ENCODE assay signal across 11 cellular contexts in the genomic region with DNA sequence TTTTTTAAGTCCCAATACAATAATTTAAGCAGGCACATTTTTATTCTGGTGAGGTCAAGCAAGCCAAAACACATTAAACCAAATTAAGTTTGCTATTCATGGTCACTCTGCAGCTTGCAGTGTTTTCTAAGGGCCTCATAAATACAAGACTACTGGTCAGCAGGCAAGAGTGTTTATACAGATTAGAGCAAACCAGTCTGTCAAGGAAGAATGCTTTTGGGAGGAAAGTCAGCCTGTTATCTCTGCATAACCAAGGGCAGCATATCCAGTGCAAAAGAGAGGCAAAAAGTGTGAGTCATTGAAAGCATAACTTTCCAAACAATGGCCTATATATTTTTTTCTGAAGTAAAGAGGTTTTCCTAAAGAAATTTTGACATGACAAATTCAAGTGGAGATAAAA. TPM values are rescaled to one million over a fixed set of nuclear protein-coding genes. Genes with fewer than 3 reads are reported as not detected.
DNase-seq lines count a peak whose midpoint lies in the region; ATAC-seq, FAIRE-seq and TF ChIP-seq lines count a peak whose summit lies in the region.
"Had no signal": no experiment of that assay in that cellular context is flagged by ENCODE, and none has a peak within 500 bp of the region (broad histone marks: within the 10 kb centered on the region; RNA-seq: fewer than 3 reads in every experiment).

No MANE protein-coding gene starts in this region.

- no peaks in the 10 kb centered on the region for H3K9me2 ChIP-seq in hepatocyte (replicated peaks; ENCODE audit: insufficient read depth)

- no peak for TF ChIP-seq CTCF in K562 (IDR thresholded peaks at IDR 0.05 in 2 of 3, conservative IDR thresholded peaks at IDR 0.05 in 1 of 3; ENCODE audit: insufficient read depth in 2 of 3, low read depth in 1 of 3, low read length in 3 of 3)
- no peak for TF ChIP-seq CTCF in hepatocyte (IDR thresholded peaks at IDR 0.05; ENCODE audit: poor library complexity)
- no peak for TF ChIP-seq CTCF in thoracic aorta (IDR thresholded peaks at IDR 0.05)

- in situ Hi-C loops in K562 (cut with MboI) = no loop called here

- H3K27me3 ChIP-seq in K562 (ENCODE audit: control insufficient read depth in 2 of 2, insufficient read depth in 2 of 2, low read length in 2 of 2) (no peaks in the 10 kb centered on the region), hepatocyte (no peaks in the 10 kb centered on the region), thoracic aorta (replicated peaks; ENCODE audit: insufficient read depth) (no peaks in the 10 kb centered on the region)
- H3K27me3 ChIP-seq: sigmoid colon, SJCRH30 had no signal

- H3K4me3 ChIP-seq in K562 = no peak overlapping the region
- no peak overlapping the region for H3K4me3 ChIP-seq in hepatocyte
- no peak overlapping the region for H3K4me3 ChIP-seq in thoracic aorta
- H3K4me3 ChIP-seq: sigmoid colon, SJCRH30 had no signal

- TF ChIP-seq RAD21 in K562 (CRISPR knock-in tag; conservative IDR thresholded peaks at IDR 0.05 in 1 of 2, IDR thresholded peaks at IDR 0.05 in 1 of 2) = no peak

- H3K4me2 ChIP-seq in K562 (ENCODE audit: insufficient read depth, low read length) (no peak overlapping the region), hepatocyte (peak overlapping the region; percentile 18)

- H3K27ac ChIP-seq in K562 (ENCODE audit: extremely low read depth, low read depth, low read length) (peak overlapping the region; percentile 40; the same call in 1 of the 3 replicates), hepatocyte (peak overlapping the region; percentile 82), thoracic aorta (peak overlapping the region; percentile 50 to 57)
- H3K27ac ChIP-seq: SJCRH30 had no signal

- H3K79me2 ChIP-seq in K562 (ENCODE audit: control insufficient read depth, insufficient read depth, low read length) (no peaks in the 10 kb centered on the region), hepatocyte (peaks cover 46% of the 10 kb centered on the region)

- H2AFZ ChIP-seq in K562 (ENCODE audit: low read depth, low read length) = no peak overlapping the region
- no peak overlapping the region for H2AFZ ChIP-seq in hepatocyte

- ATAC-seq in K562 = peak; percentile 89
- ATAC-seq in thoracic aorta (ENCODE audit: insufficient number of reproducible peaks, low FRiP score, low read depth) = no peak
- ATAC-seq: activated T-cell treated with anti-CD3 and anti-CD28 coated beads, Interleukin-2, amount 50 U/mL, for 4 hours had no signal

- no peaks in the 10 kb centered on the region for H4K20me1 ChIP-seq in K562 (replicated peaks; ENCODE audit: control insufficient read depth, insufficient read depth, low read length)
- no peaks in the 10 kb centered on the region for H4K20me1 ChIP-seq in hepatocyte (ENCODE audit: insufficient read depth, poor library complexity, severe bottlenecking)

- peak; percentile 56 for DNase-seq in HS-27A (ENCODE audit: low read depth)
- DNase-seq in K562 (ENCODE audit: extremely low read depth in 1 of 4, low spot score in 3 of 4) = peak; percentile 28 to 89 (median 54)
- DNase-seq in hepatocyte (ENCODE audit: low spot score) = peak; percentile 51
- DNase-seq in thoracic aorta (ENCODE audit: low spot score) = no peak
- no peak for DNase-seq in GF-D8 (lab: John Stamatoyannopoulos, UW)
- no peak for DNase-seq in NCI-H2196 (lab: John Stamatoyannopoulos, UW; ENCODE audit: unreplicated experiment)
- DNase-seq in SKM-1 (lab: John Stamatoyannopoulos, UW; ENCODE audit: unreplicated experiment) = no peak
- DNase-seq: activated T-cell treated with anti-CD3 and anti-CD28 coated beads, Interleukin-2, amount 50 U/mL, for 4 hours; sigmoid colon had no signal

- peaks cover 5 to 53% of the 10 kb centered on the region in 2 experiments for H3K4me1 ChIP-seq in K562 (replicated peaks in 1 of 2; ENCODE audit: control insufficient read depth in 2 of 2, insufficient read depth in 2 of 2, low read length in 2 of 2)
- peaks cover 87% of the 10 kb centered on the region for H3K4me1 ChIP-seq in hepatocyte (ENCODE audit: insufficient read depth)
- peaks cover 24 to 70% of the 10 kb centered on the region in 2 donors for H3K4me1 ChIP-seq in thoracic aorta (ENCODE audit: control insufficient read depth in 1 of 2, low read depth in 2 of 2)

- intact Hi-C loops in K562 (cut with micrococcal nuclease) = loop anchor here (2.0 kb wide), 2 partner anchors 28 to 80 kb away; partner anchors contain the start of gene LGR4

- no TSS peak for BruUV-seq in K562 (replicated peaks; lab: Mats Ljungman, UMichigan)

- H3K36me3 ChIP-seq in K562 (ENCODE audit: control insufficient read depth, insufficient read depth, low read length) (no peaks in the 10 kb centered on the region), hepatocyte (replicated peaks; ENCODE audit: insufficient read depth, low read depth) (no peaks in the 10 kb centered on the region), thoracic aorta (no peaks in the 10 kb centered on the region)
- H3K36me3 ChIP-seq: sigmoid colon, SJCRH30 had no signal

- TF ChIP-seq POLR2A in K562 (conservative IDR thresholded peaks at IDR 0.05) = no peak

- no peaks in the 10 kb centered on the region for H3K9me1 ChIP-seq in K562 (ENCODE audit: control insufficient read depth, insufficient read depth, low read length)

- peak; percentile 79 for FAIRE-seq in K562 (lab: Jason Lieb, UNC)
- FAIRE-seq: GM12892 had no signal

- CTCF ChIA-PET in K562 (lab: Yijun Ruan, JAX; ENCODE audit: low intra/inter-chr PET ratio) = no interaction called here

- peak; percentile 90 for TF ChIP-seq EP300 in K562 (IDR thresholded peaks at IDR 0.05; ENCODE audit: low read length)

- H3K9ac ChIP-seq in K562 (ENCODE audit: insufficient read depth in 1 of 2, low read depth in 2 of 2, low read length in 2 of 2) = no peak overlapping the region

- POLR2A ChIA-PET in K562 (lab: Yijun Ruan, JAX) = no interaction called here

- H3K9me3 ChIP-seq in K562 (replicated peaks; ENCODE audit: control insufficient read depth, insufficient read depth, low read depth, low read length) = no peaks in the 10 kb centered on the region
- H3K9me3 ChIP-seq in hepatocyte (ENCODE audit: low read depth) = no peaks in the 10 kb centered on the region
- no peaks in the 10 kb centered on the region for H3K9me3 ChIP-seq in thoracic aorta
- H3K9me3 ChIP-seq: sigmoid colon, SJCRH30 had no signal

TF ChIP-seq in K562, 482 proteins besides CTCF, POLR2A, EP300 and RAD21 (continues in another document):
- 0 out of 2 replicates have a peak, but pooled peaks have one; percentile 11 for TF ChIP-seq MAFG (tag; conservative IDR thresholded peaks at IDR 0.05)
- TF ChIP-seq L3MBTL2 (IDR thresholded peaks at IDR 0.05) = no peak
- TF ChIP-seq GMEB1 (CRISPR knock-in tag; IDR thresholded peaks at IDR 0.05) = no peak

RNA-seq across cellular contexts. Expression of gene CCDC34, which starts 29.7 kb away (rescaled TPM):
- total RNA-seq in K562 (2011; cell fraction: chromatin; rRNA removed; ENCODE audit: low replicate concordance) = 2.5 and 6.3 TPM in 2 replicates
- total RNA-seq in K562 (2011; cell fraction: nucleolus; rRNA removed) = 2.5 and 2.7 TPM in 2 replicates
- total RNA-seq in K562 (2011; cell fraction: nucleoplasm; rRNA removed) = 3.3 and 7.7 TPM in 2 replicates
- 13.8 and 16.5 TPM in 2 replicates for total RNA-seq in K562 (2014; rRNA removed)
- 22.4 and 24.7 TPM in 2 replicates for total RNA-seq in K562 (2014; rRNA removed; fragmentation: Illumina TruSeq; extraction: Trizol)
- 32.6 and 34.7 TPM in 2 replicates for total RNA-seq in K562 (2015; rRNA removed; fragmentation: Illumina TruSeq; extraction: Trizol)
- 14.8 and 15.7 TPM in 2 replicates for total RNA-seq in K562 (2021)
- polyA plus RNA-seq in K562 (2011; rRNA removed) = 8.1 and 11.9 TPM in 2 replicates
- polyA plus RNA-seq in K562 (2011; cell fraction: cytosol; rRNA removed) = 5.8 and 7.1 TPM in 2 replicates
- polyA plus RNA-seq in K562 (2011; cell fraction: nucleus; rRNA removed) = 5.1 and 5.8 TPM in 2 replicates
- polyA plus RNA-seq in K562 (2012) = 16.1 and 24.0 TPM in 2 replicates
- polyA plus RNA-seq in K562 (2014; fragmentation: Illumina TruSeq; extraction: Trizol) = 30.9 and 42.0 TPM in 2 replicates
- polyA plus RNA-seq in K562 (2014; fragmentation: Nextera tagmentation; extraction: Ambion mirVana) = 1 to 10 TPM; 6.2 to 6.6 TPM
- 15.6 and 19.0 TPM in 2 replicates for polyA plus RNA-seq in K562 (2014; rRNA removed)
- polyA minus RNA-seq in K562 (2011; rRNA and poly(A)+ RNA removed) = 5.4 and 7.6 TPM in 2 replicates
- 3.1 and 4.3 TPM in 2 replicates for polyA minus RNA-seq in K562 (2011; cell fraction: cytosol; rRNA and poly(A)+ RNA removed)
- 4.7 and 5.2 TPM in 2 replicates for polyA minus RNA-seq in K562 (2011; cell fraction: nucleus; rRNA and poly(A)+ RNA removed)
- 6.8 and 7.5 TPM in 2 replicates for total RNA-seq in hepatocyte
- polyA plus RNA-seq in hepatocyte = 4.6 and 6.0 TPM in 2 replicates
- total RNA-seq in thoracic aorta = 1 to 10 TPM; 1.5 to 2.3 TPM

Comparison
In these comparisons a context has a peak if more than half of its experiments do, and no peak if none do; other contexts are left out.
1. DNase-seq: peak in HS-27A (single experiment), K562 (4 of 4) and hepatocyte (single experiment); none in thoracic aorta (single experiment), GF-D8 (single experiment), NCI-H2196 (single experiment) and SKM-1 (single experiment).
2. Peak in every context shown above with its lines, with median percentiles within 50 percentile points of each other: H3K27ac ChIP-seq.